19 cellular contexts compared by ENCODE assay signal in genomic region chr3:30122359-30122758, GRCh38.
"Had no signal": no experiment of that assay in that cellular context is flagged by ENCODE, and none has a peak within 500 bp of the region (broad histone marks: within the 10 kb centered on the region; RNA-seq: fewer than 3 reads in every experiment).

No MANE protein-coding gene starts in this region.

- H3K9me3 ChIP-seq: esophagus squamous epithelium, gastroesophageal sphincter, neutrophil, sigmoid colon, testis, upper lobe of right lung, vagina had no signal

- H3K27me3 Mint-ChIP-seq: naive thymus-derived CD8-positive, alpha-beta T cell; stimulated activated naive B cell treated with anti-CD40 and anti-IgM and Interleukin-4, amounts not matched to agents 10 μg/mL and 1 μg/mL and 100 μg/mL, for 72 hours; stimulated activated naive CD8-positive, alpha-beta T cell treated with anti-CD3 and anti-CD28 coated beads, Interleukin-15, amount 100 ng/mL, for 72 hours had no signal

- H3K27ac Mint-ChIP-seq: naive thymus-derived CD8-positive, alpha-beta T cell; stimulated activated naive B cell treated with anti-CD40 and anti-IgM and Interleukin-4, amounts not matched to agents 10 μg/mL and 1 μg/mL and 100 μg/mL, for 72 hours; stimulated activated naive CD8-positive, alpha-beta T cell treated with anti-CD3 and anti-CD28 coated beads, Interleukin-15, amount 100 ng/mL, for 72 hours had no signal

- DNase-seq: dermis blood vessel endothelial cell; esophagus squamous epithelium; foreskin fibroblast; hippocampal formation; left colon; naive thymus-derived CD8-positive, alpha-beta T cell; posterior cingulate gyrus; sigmoid colon; stimulated activated CD4-positive, alpha-beta T cell treated with anti-CD3 and anti-CD28 coated beads, Interleukin-2, amount 100 ng/mL, for 24 hours; stimulated activated CD4-positive, alpha-beta T cell treated with anti-CD3 and anti-CD28 coated beads, Interleukin-4, amount 100 ng/mL, for 4 hours; stimulated activated naive B cell treated with anti-CD40 and anti-IgM and Interleukin-4, amounts not matched to agents 10 μg/mL and 1 μg/mL and 100 μg/mL, for 72 hours; stimulated activated naive CD8-positive, alpha-beta T cell treated with anti-CD3 and anti-CD28 coated beads, Interleukin-15, amount 100 ng/mL, for 72 hours; testis; upper lobe of right lung had no signal

- H3K4me1 ChIP-seq: esophagus squamous epithelium, gastroesophageal sphincter, testis, tibial nerve, upper lobe of right lung, vagina had no signal

- H3K27ac ChIP-seq: esophagus squamous epithelium, gastroesophageal sphincter, neutrophil, sigmoid colon, skin epidermis, testis, tibial nerve, upper lobe of right lung, vagina had no signal

- H3K36me3 ChIP-seq: esophagus squamous epithelium, gastroesophageal sphincter, neutrophil, sigmoid colon, tibial nerve, upper lobe of right lung, vagina had no signal

- H3K4me3 ChIP-seq: esophagus squamous epithelium, gastroesophageal sphincter, sigmoid colon, skin epidermis, testis, tibial nerve, upper lobe of right lung, vagina had no signal

- H3K4me3 Mint-ChIP-seq: naive thymus-derived CD8-positive, alpha-beta T cell; stimulated activated naive B cell treated with anti-CD40 and anti-IgM and Interleukin-4, amounts not matched to agents 10 μg/mL and 1 μg/mL and 100 μg/mL, for 72 hours; stimulated activated naive CD8-positive, alpha-beta T cell treated with anti-CD3 and anti-CD28 coated beads, Interleukin-15, amount 100 ng/mL, for 72 hours had no signal

- H3K27me3 ChIP-seq: esophagus squamous epithelium, gastroesophageal sphincter, neutrophil, sigmoid colon, testis, tibial nerve, upper lobe of right lung, vagina had no signal

- ATAC-seq: gastroesophageal sphincter; left colon; naive thymus-derived CD8-positive, alpha-beta T cell; stimulated activated naive B cell treated with anti-CD40 and anti-IgM and Interleukin-4, amounts not matched to agents 10 μg/mL and 1 μg/mL and 100 μg/mL, for 72 hours; stimulated activated naive CD8-positive, alpha-beta T cell treated with anti-CD3 and anti-CD28 coated beads, Interleukin-15, amount 100 ng/mL, for 72 hours; upper lobe of right lung had no signal

- H3K4me1 Mint-ChIP-seq: stimulated activated naive CD8-positive, alpha-beta T cell treated with anti-CD3 and anti-CD28 coated beads, Interleukin-15, amount 100 ng/mL, for 72 hours had no signal

- H3K36me3 Mint-ChIP-seq: stimulated activated naive B cell treated with anti-CD40 and anti-IgM and Interleukin-4, amounts not matched to agents 10 μg/mL and 1 μg/mL and 100 μg/mL, for 72 hours had no signal
